In genomic region chr1:22739648-22740385, GRCh38 we compare ENCODE assay signal across 11 cellular contexts. TPM values are rescaled to one million over a fixed set of nuclear protein-coding genes. Genes with fewer than 3 reads are reported as not detected.
DNase-seq lines count a peak whose midpoint lies in the region; TF ChIP-seq lines count a peak whose summit lies in the region.
"Had no signal": no experiment of that assay in that cellular context is flagged by ENCODE, and none has a peak within 500 bp of the region (broad histone marks: within the 10 kb centered on the region; RNA-seq: fewer than 3 reads in every experiment).

No MANE protein-coding gene starts in this region.

- 65 to 75% methylated on average over 4 to 18 of the region's 18 CpGs for WGBS in transverse colon (ENCODE audit: low coverage in 1 of 2), 2 donors

- H3K27me3 ChIP-seq in adipocyte (replicated peaks; ENCODE audit: control insufficient read depth, insufficient read depth, low read length) (no peaks in the 10 kb centered on the region), kidney epithelial cell (ENCODE audit: control insufficient read depth, insufficient read depth, low read length) (no peaks in the 10 kb centered on the region), transverse colon (no peaks in the 10 kb centered on the region)

- H3K9ac ChIP-seq in adipocyte (ENCODE audit: low read length) = peak overlapping the region; percentile 55

- H3K36me3 Mint-ChIP-seq in endothelial cell (ENCODE audit: low read depth, unreplicated experiment) = no peaks in the 10 kb centered on the region
- H3K36me3 Mint-ChIP-seq in glutamatergic neuron (ENCODE audit: unreplicated experiment) = no peaks in the 10 kb centered on the region
- H3K36me3 Mint-ChIP-seq: activated CD8-positive, alpha-beta memory T cell treated with anti-CD3 and anti-CD28 coated beads, Interleukin-2, amount 10 ng/mL, durations not matched to agents 7 days and 5 days had no signal

- H3K4me3 ChIP-seq in adipocyte (ENCODE audit: low read length) (no peak overlapping the region), kidney epithelial cell (ENCODE audit: low read depth, low read length) (no peak overlapping the region), transverse colon (no peak overlapping the region)

- peaks cover 35% of the 10 kb centered on the region for H3K4me1 Mint-ChIP-seq in endothelial cell (ENCODE audit: unreplicated experiment)
- H3K4me1 Mint-ChIP-seq in glutamatergic neuron (ENCODE audit: low read depth, unreplicated experiment) = peaks cover 9% of the 10 kb centered on the region
- H3K4me1 Mint-ChIP-seq: activated CD8-positive, alpha-beta memory T cell treated with anti-CD3 and anti-CD28 coated beads, Interleukin-2, amount 10 ng/mL, durations not matched to agents 7 days and 5 days; stimulated activated naive CD8-positive, alpha-beta T cell treated with anti-CD3 and anti-CD28 coated beads, Interleukin-15, amount 100 ng/mL, for 72 hours had no signal

- in situ Hi-C loops in transverse colon (cut with MboI; ENCODE audit: low pct_ligation_motif_present in 1 of 4, low pct_unique_long_range_greater_than_20kb in 1 of 4, low sequenced_read_pairs in 3 of 4) = no loop called here

- no peak overlapping the region for H3K27ac ChIP-seq in transverse colon

- TF ChIP-seq EP300 in transverse colon (IDR thresholded peaks at IDR 0.05; ENCODE audit: low read depth) = no peak

- H3K36me3 ChIP-seq in adipocyte (ENCODE audit: control insufficient read depth, insufficient read depth, low read length, severe bottlenecking) = no peaks in the 10 kb centered on the region
- no peaks in the 10 kb centered on the region for H3K36me3 ChIP-seq in kidney epithelial cell (ENCODE audit: control insufficient read depth, insufficient read depth, low read length)
- no peaks in the 10 kb centered on the region for H3K36me3 ChIP-seq in transverse colon

- H3K4me3 Mint-ChIP-seq in endothelial cell (ENCODE audit: unreplicated experiment) = no peak overlapping the region
- no peak overlapping the region for H3K4me3 Mint-ChIP-seq in glutamatergic neuron (ENCODE audit: unreplicated experiment)
- H3K4me3 Mint-ChIP-seq: activated CD8-positive, alpha-beta memory T cell treated with anti-CD3 and anti-CD28 coated beads, Interleukin-2, amount 10 ng/mL, durations not matched to agents 7 days and 5 days; stimulated activated naive CD8-positive, alpha-beta T cell treated with anti-CD3 and anti-CD28 coated beads, Interleukin-15, amount 100 ng/mL, for 72 hours had no signal

- H3K9me3 ChIP-seq in adipocyte (ENCODE audit: control insufficient read depth, low read length) = no peaks in the 10 kb centered on the region
- no peaks in the 10 kb centered on the region for H3K9me3 ChIP-seq in transverse colon

- DNase-seq in HK-2 (ENCODE audit: unreplicated experiment) (peak; percentile 91), adipocyte (ENCODE audit: low read depth) (no peak), kidney epithelial cell (ENCODE audit: low read depth) (peak; percentile 84), transverse colon (peak; percentile 23), SK-N-DZ (ENCODE audit: low spot score) (no peak), endothelial cell (ENCODE audit: low spot score) (no peak), glutamatergic neuron (no peak)
- DNase-seq: activated CD8-positive, alpha-beta memory T cell treated with anti-CD3 and anti-CD28 coated beads, Interleukin-2, amount 10 ng/mL, durations not matched to agents 7 days and 5 days; cerebellar nuclear complex; NCI-H2029; stimulated activated naive CD8-positive, alpha-beta T cell treated with anti-CD3 and anti-CD28 coated beads, Interleukin-15, amount 100 ng/mL, for 72 hours had no signal

- H3K27me3 Mint-ChIP-seq in endothelial cell (ENCODE audit: unreplicated experiment) (peaks cover 2% of the 10 kb centered on the region), glutamatergic neuron (ENCODE audit: unreplicated experiment) (no peaks in the 10 kb centered on the region)

- H3K27ac Mint-ChIP-seq in endothelial cell (ENCODE audit: unreplicated experiment) (no peak overlapping the region), glutamatergic neuron (ENCODE audit: unreplicated experiment) (no peak overlapping the region)
- H3K27ac Mint-ChIP-seq: activated CD8-positive, alpha-beta memory T cell treated with anti-CD3 and anti-CD28 coated beads, Interleukin-2, amount 10 ng/mL, durations not matched to agents 7 days and 5 days had no signal

- peaks cover 18% of the 10 kb centered on the region for H3K4me1 ChIP-seq in adipocyte (ENCODE audit: control insufficient read depth, insufficient read depth, low read length)
- peaks cover 0 to 11% (median 0%) of the 10 kb centered on the region in 4 donors for H3K4me1 ChIP-seq in transverse colon

- intact Hi-C loops in transverse colon (cut with DNase I; ENCODE audit: low total_unique reads) = no loop called here

- TF ChIP-seq POLR2A in transverse colon (IDR thresholded peaks at IDR 0.05) = no peak

- H3K9me3 Mint-ChIP-seq in endothelial cell (ENCODE audit: unreplicated experiment) = no peaks in the 10 kb centered on the region
- H3K9me3 Mint-ChIP-seq in glutamatergic neuron (ENCODE audit: unreplicated experiment) = peaks cover 5% of the 10 kb centered on the region
- H3K9me3 Mint-ChIP-seq: stimulated activated naive CD8-positive, alpha-beta T cell treated with anti-CD3 and anti-CD28 coated beads, Interleukin-15, amount 100 ng/mL, for 72 hours had no signal

- TF ChIP-seq CTCF in kidney epithelial cell (IDR thresholded peaks at IDR 0.05; ENCODE audit: insufficient read depth, low read length, poor library complexity, severe bottlenecking) (no peak), transverse colon (IDR thresholded peaks at IDR 0.05) (no peak), endothelial cell (IDR thresholded peaks at IDR 0.05; ENCODE audit: unreplicated experiment) (no peak), glutamatergic neuron (IDR thresholded peaks at IDR 0.05; ENCODE audit: partially characterized antibody, unreplicated experiment) (no peak)

RNA-seq across cellular contexts. Expression of gene EPHB2, which starts 29.2 kb away (rescaled TPM):
- total RNA-seq in kidney epithelial cell = 111 and 143 TPM in 2 replicates
- 100 to 1,000 TPM in 1 of 4 donors, 10 to 100 TPM in 2, 1 to 10 TPM in 1; 3.0 to 152 (median 27.9) TPM for total RNA-seq in transverse colon
- 18.1 and 20.8 TPM in 2 replicates for polyA plus RNA-seq in SK-N-DZ (2014; cell fraction: cytosol; rRNA removed)
- 10.5 and 13.7 TPM in 2 replicates for polyA plus RNA-seq in SK-N-DZ (2014; cell fraction: nucleus; rRNA removed)
- total RNA-seq in endothelial cell (ENCODE audit: unreplicated experiment) = 10.7 TPM
- total RNA-seq in glutamatergic neuron (ENCODE audit: unreplicated experiment) = 93.0 TPM

Comparison
In these comparisons a context has a peak if more than half of its experiments do, and no peak if none do; other contexts are left out.
1. DNase-seq: peak in HK-2 (single experiment), kidney epithelial cell (single experiment) and transverse colon (single experiment); none in adipocyte (single experiment), SK-N-DZ (single experiment), endothelial cell (single experiment) and glutamatergic neuron (single experiment).